12 cellular contexts compared by ENCODE assay signal in the genomic region with DNA sequence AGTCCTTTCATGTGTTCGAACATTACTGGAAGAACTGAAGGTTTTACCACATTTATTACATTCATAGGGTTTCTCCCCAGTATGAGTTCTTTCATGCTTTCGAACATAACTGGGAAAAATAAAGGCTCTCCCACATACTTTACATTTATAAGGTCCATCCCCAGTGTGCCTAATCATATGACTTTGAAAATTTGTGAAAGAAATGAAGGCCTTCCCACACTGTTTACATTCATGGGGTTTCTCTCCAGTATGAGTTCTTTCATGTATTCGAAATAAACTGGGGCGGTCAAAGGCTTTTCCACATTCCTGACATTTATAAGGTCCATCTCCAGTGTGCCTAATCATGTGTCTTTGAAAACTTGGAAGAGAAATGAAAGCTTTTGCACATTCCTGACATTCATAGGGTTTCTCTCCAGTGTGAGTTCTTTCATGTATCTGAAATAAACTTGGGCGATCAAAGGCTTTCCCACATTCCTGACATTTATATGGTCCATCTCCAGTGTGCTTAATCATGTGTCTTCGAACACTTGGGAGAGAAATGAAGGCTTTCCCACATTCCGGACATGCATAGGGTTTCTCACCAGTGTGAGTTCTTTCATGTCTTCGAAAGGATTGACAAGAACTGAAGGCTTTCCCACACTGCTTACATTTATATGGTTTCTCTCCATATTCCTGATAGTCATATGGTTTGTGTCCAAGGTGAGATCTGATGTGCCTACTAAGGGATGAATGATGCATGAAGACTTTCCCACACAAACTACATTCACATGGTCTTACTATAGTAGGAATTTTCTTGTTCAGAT. TPM values are rescaled to one million over a fixed set of nuclear protein-coding genes. Genes with fewer than 3 reads are reported as not detected.
DNase-seq lines count a peak whose midpoint lies in the region; ATAC-seq and TF ChIP-seq lines count a peak whose summit lies in the region.
"Had no signal": no experiment of that assay in that cellular context is flagged by ENCODE, and none has a peak within 500 bp of the region (broad histone marks: within the 10 kb centered on the region; RNA-seq: fewer than 3 reads in every experiment).

No MANE protein-coding gene starts in this region.

- no peaks in the 10 kb centered on the region for H3K4me1 ChIP-seq in breast epithelium
- no peaks in the 10 kb centered on the region for H3K4me1 ChIP-seq in foreskin keratinocyte
- H3K4me1 ChIP-seq in neuronal stem cell (ENCODE audit: control insufficient read depth in 2 of 2, insufficient read depth in 1 of 2, low read depth in 1 of 2, low read length in 2 of 2): no peaks in the 10 kb centered on the region

- H2AK5ac ChIP-seq in neuronal stem cell (ENCODE audit: low read depth, low read length): no peak overlapping the region

- H3K36me3 ChIP-seq in breast epithelium (peaks cover 24% of the 10 kb centered on the region), neuronal stem cell (replicated peaks in 1 of 2; ENCODE audit: control insufficient read depth in 2 of 2, insufficient read depth in 2 of 2, low read length in 2 of 2) (peaks cover 34 to 90% of the 10 kb centered on the region in 2 donors)

- no peak overlapping the region for H4K8ac ChIP-seq in neuronal stem cell (ENCODE audit: low read depth, low read length)

- H3K27ac Mint-ChIP-seq in MCF 10A (ENCODE audit: low read depth, unreplicated experiment) (no peak overlapping the region), T-helper 17 cell (no peak overlapping the region), type B pancreatic cell (peak overlapping the region; percentile 70)
- H3K27ac Mint-ChIP-seq: stimulated activated naive CD8-positive, alpha-beta T cell treated with anti-CD3 and anti-CD28 coated beads, Interleukin-15, Interleukin-2, amounts not matched to agents 100 ng/mL and 50 ng/mL, for 24 hours had no signal

- no peaks in the 10 kb centered on the region for H3K4me1 Mint-ChIP-seq in MCF 10A (ENCODE audit: insufficient read depth, unreplicated experiment)
- H3K4me1 Mint-ChIP-seq in T-helper 17 cell: no peaks in the 10 kb centered on the region
- no peaks in the 10 kb centered on the region for H3K4me1 Mint-ChIP-seq in type B pancreatic cell (ENCODE audit: unreplicated experiment)

- no peak for TF ChIP-seq POLR2A in breast epithelium (IDR thresholded peaks at IDR 0.05)

- H3K14ac ChIP-seq in neuronal stem cell (ENCODE audit: low read length): no peak overlapping the region

- H3K4ac ChIP-seq in neuronal stem cell (ENCODE audit: low read length): no peak overlapping the region

- DNase-seq in MCF 10A (ENCODE audit: unreplicated experiment): peak; percentile 34
- no peak for DNase-seq in breast epithelium (ENCODE audit: low spot score in 2 of 2)
- DNase-seq in T-helper 17 cell: no peak
- peak; percentile 18 to 52 for DNase-seq in foreskin keratinocyte
- no peak for DNase-seq in type B pancreatic cell (ENCODE audit: extremely low spot score, unreplicated experiment)
- DNase-seq in neuronal stem cell (ENCODE audit: low spot score): no peak
- DNase-seq: Calu3, islet precursor cell, SHP77 had no signal

- no peak overlapping the region for H3K9ac ChIP-seq in neuronal stem cell (ENCODE audit: low read depth, low read length, poor library complexity)

- H3K4me3 Mint-ChIP-seq in MCF 10A (ENCODE audit: unreplicated experiment): no peak overlapping the region
- H3K4me3 Mint-ChIP-seq in T-helper 17 cell: peak overlapping the region; percentile 1
- H3K4me3 Mint-ChIP-seq in type B pancreatic cell: peak overlapping the region; percentile 6
- H3K4me3 Mint-ChIP-seq: stimulated activated naive CD8-positive, alpha-beta T cell treated with anti-CD3 and anti-CD28 coated beads, Interleukin-15, Interleukin-2, amounts not matched to agents 100 ng/mL and 50 ng/mL, for 24 hours had no signal

- TSS peak; percentile 23 for BruUV-seq in MCF 10A (replicated peaks; lab: Mats Ljungman, UMichigan)

- WGBS in neuronal stem cell (ENCODE audit: extremely low coverage in 2 of 2, insufficient read length in 2 of 2, insufficient replicate concordance in 1 of 2), 2 donors: no CpG with 5 or more reads among the region's 8 CpGs

- POLR2A ChIA-PET in MCF 10A (lab: Yijun Ruan, JAX): no interaction called here

- CTCF ChIA-PET in MCF 10A (lab: Yijun Ruan, JAX): interaction anchor here (0.8 kb wide), 1 partner anchor 276 kb away, joined by 3 read pairs; no protein-coding TSS in a partner anchor

- TF ChIP-seq CTCF in MCF 10A (IDR thresholded peaks at IDR 0.05; ENCODE audit: unreplicated experiment) (no peak), breast epithelium (IDR thresholded peaks at IDR 0.05) (no peak), foreskin keratinocyte (conservative IDR thresholded peaks at IDR 0.05) (no peak), type B pancreatic cell (conservative IDR thresholded peaks at IDR 0.05) (no peak)

- H3K27me3 Mint-ChIP-seq in MCF 10A (ENCODE audit: insufficient read depth, unreplicated experiment): no peaks in the 10 kb centered on the region
- H3K27me3 Mint-ChIP-seq in T-helper 17 cell: no peaks in the 10 kb centered on the region
- H3K27me3 Mint-ChIP-seq in type B pancreatic cell: no peaks in the 10 kb centered on the region
- H3K27me3 Mint-ChIP-seq: stimulated activated naive CD8-positive, alpha-beta T cell treated with anti-CD3 and anti-CD28 coated beads, Interleukin-15, Interleukin-2, amounts not matched to agents 100 ng/mL and 50 ng/mL, for 24 hours had no signal

- no peak overlapping the region for H3K4me2 ChIP-seq in neuronal stem cell (ENCODE audit: insufficient read depth, low read length, poor library complexity, severe bottlenecking)

- H2BK15ac ChIP-seq in neuronal stem cell (ENCODE audit: low read length): no peak overlapping the region

- no peak overlapping the region for H4K91ac ChIP-seq in neuronal stem cell (ENCODE audit: low read depth, low read length, poor library complexity)

- H3K18ac ChIP-seq in neuronal stem cell (ENCODE audit: low read length): no peak overlapping the region

- H3K23ac ChIP-seq in neuronal stem cell (ENCODE audit: low read depth, low read length, poor library complexity): no peak overlapping the region

- H3K27ac ChIP-seq in breast epithelium (no peak overlapping the region), foreskin keratinocyte (no peak overlapping the region), neuronal stem cell (replicated peaks; ENCODE audit: low read length) (no peak overlapping the region)

- H3K36me3 Mint-ChIP-seq in MCF 10A (ENCODE audit: insufficient read depth, unreplicated experiment) (peaks cover 78% of the 10 kb centered on the region), T-helper 17 cell (ENCODE audit: low read depth) (peaks cover 12% of the 10 kb centered on the region), type B pancreatic cell (peaks cover 81% of the 10 kb centered on the region)

- no peak overlapping the region for H2BK5ac ChIP-seq in neuronal stem cell (ENCODE audit: low read length)

- H3K79me1 ChIP-seq in neuronal stem cell (ENCODE audit: low read depth, low read length): peaks cover 1% of the 10 kb centered on the region

- H3K9me3 ChIP-seq in breast epithelium (peaks cover 93 to 98% of the 10 kb centered on the region in 2 donors), T-helper 17 cell (ENCODE audit: control insufficient read depth, low read length, poor library complexity, severe bottlenecking) (peaks cover 67% of the 10 kb centered on the region), neuronal stem cell (replicated peaks in 1 of 2; ENCODE audit: control insufficient read depth in 2 of 2, insufficient read depth in 1 of 2, low read depth in 1 of 2, low read length in 2 of 2) (peaks cover 45 to 97% of the 10 kb centered on the region in 2 donors)

- no peak overlapping the region for H2BK12ac ChIP-seq in neuronal stem cell (ENCODE audit: low read length)

- peaks cover 8% of the 10 kb centered on the region for H3K9me3 Mint-ChIP-seq in MCF 10A (ENCODE audit: unreplicated experiment)
- peaks cover 31% of the 10 kb centered on the region for H3K9me3 Mint-ChIP-seq in type B pancreatic cell

- H2AFZ ChIP-seq in neuronal stem cell (ENCODE audit: low read length): no peak overlapping the region

- intact Hi-C loops in MCF 10A (cut with micrococcal nuclease): no loop called here
- intact Hi-C loops in breast epithelium (cut with DNase I; ENCODE audit: low total_unique reads): no loop called here

- no peak overlapping the region for H2BK120ac ChIP-seq in neuronal stem cell (ENCODE audit: low read depth, low read length)

- ATAC-seq in T-helper 17 cell (no peak), foreskin keratinocyte (no peak), HG03045 (IDR thresholded peaks at IDR 0.05; ENCODE audit: unreplicated experiment) (no peak), HG03135 (IDR thresholded peaks at IDR 0.05; ENCODE audit: unreplicated experiment) (no peak)

- H3K4me3 ChIP-seq in breast epithelium (peak overlapping the region in 1 of 3 donors; percentile 21), neuronal stem cell (ENCODE audit: low read length in 2 of 2) (no peak overlapping the region)

- no peaks in the 10 kb centered on the region for H3K27me3 ChIP-seq in breast epithelium
- H3K27me3 ChIP-seq in foreskin keratinocyte: no peaks in the 10 kb centered on the region
- no peaks in the 10 kb centered on the region for H3K27me3 ChIP-seq in neuronal stem cell (ENCODE audit: control insufficient read depth in 3 of 3, insufficient read depth in 3 of 3, low read depth in 1 of 3, low read length in 3 of 3)

RNA-seq across cellular contexts. Expression of a gene that starts 24.0 kb away (rescaled TPM):
- total RNA-seq in MCF 10A (2022) (4.4 and 5.1 TPM in 2 replicates), breast epithelium (10 to 100 TPM; 14.7 to 25.8 (median 18.7) TPM), T-helper 17 cell (10 to 100 TPM; 12.0 to 14.5 TPM), foreskin keratinocyte (4.0 and 4.2 TPM in 2 replicates), type B pancreatic cell (ENCODE audit: low replicate concordance) (11.0 and 14.5 TPM in 2 replicates)
- 1.5 TPM in 2 replicates for polyA plus RNA-seq in foreskin keratinocyte
- polyA plus RNA-seq in neuronal stem cell (2013, experiment 1 of 2): 4.3 TPM
- 4.0 TPM for polyA plus RNA-seq in neuronal stem cell (2013, experiment 2 of 2)

RNA-seq across cellular contexts. Expression of a gene that starts 42.6 kb away (rescaled TPM):
- total RNA-seq in MCF 10A (2022): 0.23 and 0.52 TPM in 2 replicates
- total RNA-seq in breast epithelium: 10 to 100 TPM in 1 of 3 donors, 1 to 10 TPM in 2; 3.0 to 10.2 (median 6.2) TPM
- total RNA-seq in T-helper 17 cell: 1 to 10 TPM; 1.5 to 1.6 TPM
- 1.4 TPM in 2 replicates for total RNA-seq in foreskin keratinocyte
- polyA plus RNA-seq in foreskin keratinocyte: 0.36 and 0.46 TPM in 2 replicates
- 3.6 and 5.6 TPM in 2 replicates for total RNA-seq in type B pancreatic cell (ENCODE audit: low replicate concordance)
- polyA plus RNA-seq in neuronal stem cell (2013, experiment 1 of 2): 3.1 TPM
- 3.6 TPM for polyA plus RNA-seq in neuronal stem cell (2013, experiment 2 of 2)

Comparison
In these comparisons a context has a peak if more than half of its experiments do, and no peak if none do; other contexts are left out.
1. DNase-seq: peak in MCF 10A (single experiment) and foreskin keratinocyte (2 of 2); none in breast epithelium (0 of 2), T-helper 17 cell (0 of 3), type B pancreatic cell (single experiment) and neuronal stem cell (single experiment).